Comparison of ENCODE assay signal across 25 cellular contexts in genomic region chr2:17557596-17557995, GRCh38. TPM values are rescaled to one million over a fixed set of nuclear protein-coding genes. Genes with fewer than 3 reads are reported as not detected.
DNase-seq lines count a peak whose midpoint lies in the region; ATAC-seq and TF ChIP-seq lines count a peak whose summit lies in the region.
"Had no signal": no experiment of that assay in that cellular context is flagged by ENCODE, and none has a peak within 500 bp of the region (broad histone marks: within the 10 kb centered on the region; RNA-seq: fewer than 3 reads in every experiment).

No MANE protein-coding gene starts in this region.

- H2BK120ac ChIP-seq in H9 (ENCODE audit: low read depth, low read length, poor library complexity, severe bottlenecking), result no peak overlapping the region

- no peak overlapping the region for H3K4me3 ChIP-seq in PC-3 (ENCODE audit: low read length)
- H3K4me3 ChIP-seq in hepatocyte, result no peak overlapping the region
- H3K4me3 ChIP-seq in neural progenitor cell, result peak overlapping the region; percentile 36
- no peak overlapping the region for H3K4me3 ChIP-seq in aorta (ENCODE audit: low read length in 2 of 2)
- H3K4me3 ChIP-seq: BLaER1 treated with 17β-estradiol and CSF1 and Interleukin-3, amounts not matched to agents 10 nM and 100 nM; HAP-1; MG63; spleen had no signal

- H4K8ac ChIP-seq in H9 (replicated peaks; ENCODE audit: insufficient read length, low read depth, low read length), result no peak overlapping the region

- no peak overlapping the region for H3K23ac ChIP-seq in H9 (ENCODE audit: insufficient read length, low read depth, low read length)

- H3K27me3 Mint-ChIP-seq in H9 (ENCODE audit: low read depth) (no peaks in the 10 kb centered on the region), neural progenitor cell (ENCODE audit: insufficient read depth, low read depth) (peaks cover 4% of the 10 kb centered on the region)

- no CpG with 5 or more reads among the region's 5 CpGs for WGBS in H9 (ENCODE audit: extremely low coverage, insufficient read length, low lambda C conversion rate)
- 48% methylated on average over 5 of the region's 5 CpGs for WGBS in hepatocyte (ENCODE audit: low lambda C conversion rate, missing lambda C conversion rate)
- WGBS in aorta, 2 donors, result 71 to 76% methylated on average over 5 of the region's 5 CpGs

- H3K9me3 Mint-ChIP-seq in H9 (no peaks in the 10 kb centered on the region), neural progenitor cell (peaks cover 2% of the 10 kb centered on the region)
- H3K9me3 Mint-ChIP-seq: activated T-helper 1 cell treated with anti-CD3 and anti-CD28 coated beads, Interleukin-12 subunit alpha, Interleukin-12 subunit beta, Interleukin-2, Interleukin-4 antibody, amounts not matched to agents 30 ng/mL and 10 ng/mL and 1 ng/mL, durations not matched to agents 14 hours and 24 hours and 36 hours had no signal

- 0 out of 7 replicates have a peak, but pooled peaks cover 0 to under 1% (median 0%) of the 10 kb centered on the region in 3 experiments for H3K36me3 Mint-ChIP-seq in H9 (ENCODE audit: insufficient read depth in 1 of 3, low read depth in 3 of 3)
- H3K36me3 Mint-ChIP-seq in neural progenitor cell, result no peaks in the 10 kb centered on the region
- H3K36me3 Mint-ChIP-seq: naive B cell; stimulated activated effector memory CD8-positive, alpha-beta T cell treated with anti-CD3 and anti-CD28 coated beads, Interleukin-12 subunit alpha, Interleukin-12 subunit beta, amount 100 ng/mL, for 72 hours had no signal

- H3K27me3 ChIP-seq in H9 (ENCODE audit: insufficient read depth, low read length) (no peaks in the 10 kb centered on the region), PC-3 (ENCODE audit: low read length) (peaks cover 19% of the 10 kb centered on the region; the same call in 1 of the 2 replicates), hepatocyte (no peaks in the 10 kb centered on the region), neural progenitor cell (no peaks in the 10 kb centered on the region), aorta (ENCODE audit: control insufficient read depth in 1 of 2, insufficient read depth in 2 of 2, low read length in 1 of 2) (no peaks in the 10 kb centered on the region)
- H3K27me3 ChIP-seq: BLaER1 treated with 17β-estradiol and CSF1 and Interleukin-3, amounts not matched to agents 10 nM and 100 nM; MG63; spleen had no signal

- H3F3A ChIP-seq in PC-3 (ENCODE audit: low read length, unreplicated experiment) (no peaks in the 10 kb centered on the region), neural progenitor cell (ENCODE audit: low read depth) (peaks cover 35% of the 10 kb centered on the region)

- no peaks in the 10 kb centered on the region for H4K20me1 ChIP-seq in H9 (ENCODE audit: control insufficient read depth, insufficient read depth, insufficient read length)
- no peaks in the 10 kb centered on the region for H4K20me1 ChIP-seq in PC-3 (ENCODE audit: low read length)
- H4K20me1 ChIP-seq in hepatocyte (ENCODE audit: insufficient read depth, poor library complexity, severe bottlenecking), result no peaks in the 10 kb centered on the region
- no peaks in the 10 kb centered on the region for H4K20me1 ChIP-seq in neural progenitor cell (ENCODE audit: low read depth)
- H4K20me1 ChIP-seq: BLaER1 treated with 17β-estradiol and CSF1 and Interleukin-3, amounts not matched to agents 10 nM and 100 nM had no signal

- H2BK5ac ChIP-seq in H9 (ENCODE audit: insufficient read length, low read length), result no peak overlapping the region

- H3K4me1 ChIP-seq in H9 (ENCODE audit: insufficient read depth, low read length) (peaks cover 19% of the 10 kb centered on the region), PC-3 (ENCODE audit: insufficient read depth, low read length) (no peaks in the 10 kb centered on the region), hepatocyte (ENCODE audit: insufficient read depth) (no peaks in the 10 kb centered on the region), neural progenitor cell (peaks cover 89% of the 10 kb centered on the region), aorta (ENCODE audit: control insufficient read depth in 1 of 2, insufficient read depth in 2 of 2, low read length in 2 of 2) (no peaks in the 10 kb centered on the region)
- H3K4me1 ChIP-seq: spleen had no signal

- H2AK5ac ChIP-seq in H9 (ENCODE audit: insufficient read length, low read length), result no peak overlapping the region

- H3K18ac ChIP-seq in H9 (ENCODE audit: insufficient read length, low read depth, low read length), result no peak overlapping the region

- H3K4me2 ChIP-seq in H9 (ENCODE audit: insufficient read depth, insufficient read length, low read length) (peak overlapping the region; percentile 10), PC-3 (ENCODE audit: low read length) (no peak overlapping the region), hepatocyte (no peak overlapping the region), neural progenitor cell (peak overlapping the region; percentile 80)
- H3K4me2 ChIP-seq: BLaER1 treated with 17β-estradiol and CSF1 and Interleukin-3, amounts not matched to agents 10 nM and 100 nM had no signal

- TF ChIP-seq CTCF in H9 (conservative IDR thresholded peaks at IDR 0.05) (no peak), PC-3 (conservative IDR thresholded peaks at IDR 0.05; ENCODE audit: low read depth, low read length) (no peak), hepatocyte (IDR thresholded peaks at IDR 0.05; ENCODE audit: poor library complexity) (no peak), neural progenitor cell (IDR thresholded peaks at IDR 0.05) (no peak)

- no peak overlapping the region for H2BK20ac ChIP-seq in H9 (ENCODE audit: low read depth, low read length, poor library complexity, severe bottlenecking)

- no peaks in the 10 kb centered on the region for H3K9me3 ChIP-seq in H9 (ENCODE audit: control insufficient read depth, low read depth, low read length)
- no peaks in the 10 kb centered on the region for H3K9me3 ChIP-seq in PC-3 (ENCODE audit: low read length)
- no peaks in the 10 kb centered on the region for H3K9me3 ChIP-seq in hepatocyte (ENCODE audit: low read depth)
- no peaks in the 10 kb centered on the region for H3K9me3 ChIP-seq in neural progenitor cell (ENCODE audit: low read depth)
- no peaks in the 10 kb centered on the region for H3K9me3 ChIP-seq in aorta (ENCODE audit: control insufficient read depth, low read length)
- H3K9me3 ChIP-seq: BLaER1 treated with 17β-estradiol and CSF1 and Interleukin-3, amounts not matched to agents 10 nM and 100 nM; HAP-1; MG63; spleen had no signal

- H3K9ac ChIP-seq in H9 (ENCODE audit: extremely low read depth, insufficient read length, low read length) (no peak overlapping the region), PC-3 (ENCODE audit: low read length) (no peak overlapping the region), neural progenitor cell (no peak overlapping the region)
- H3K9ac ChIP-seq: BLaER1 treated with 17β-estradiol and CSF1 and Interleukin-3, amounts not matched to agents 10 nM and 100 nM had no signal

- no peaks in the 10 kb centered on the region for H3K23me2 ChIP-seq in H9 (ENCODE audit: insufficient read length, low read depth, low read length, poor library complexity, severe bottlenecking)

- CTCF ChIA-PET in PC-3 (lab: Charles Lee), result no interaction called here

- no peak overlapping the region for H3K56ac ChIP-seq in H9 (ENCODE audit: insufficient read length, low read depth, low read length)

- no peak overlapping the region for H2BK15ac ChIP-seq in H9 (ENCODE audit: low read depth, low read length)

- intact Hi-C loops in PC-3 (cut with micrococcal nuclease), result no loop called here
- intact Hi-C loops in aorta (cut with DNase I), result no loop called here

- POLR2A ChIA-PET in PC-3 (lab: Charles Lee; ENCODE audit: unreplicated experiment), result no interaction called here

- H3K9me2 ChIP-seq in PC-3 (replicated peaks; ENCODE audit: low read length) (no peaks in the 10 kb centered on the region), hepatocyte (replicated peaks; ENCODE audit: insufficient read depth) (no peaks in the 10 kb centered on the region)

- DNase-seq in H9, result no peak
- peak; percentile 41 for DNase-seq in PC-3
- no peak for DNase-seq in hepatocyte (ENCODE audit: low spot score)
- DNase-seq in neural progenitor cell (ENCODE audit: low spot score), result peak; percentile 80
- DNase-seq in NCI-H82 treated with DMSO at 0.1 percent for 48 hours (lab: John Stamatoyannopoulos, UW; ENCODE audit: unreplicated experiment), result no peak
- no peak for DNase-seq in aorta
- no peak for DNase-seq in islet precursor cell
- DNase-seq: activated CD4-positive, alpha-beta T cell treated with anti-CD3 and anti-CD28 coated beads, Interleukin-2, amount 50 U/mL, for 1 hour; activated naive CD4-positive, alpha-beta T cell treated with anti-CD3 and anti-CD28 coated beads, Interleukin-2, amount 50 U/mL, for 16 hours; amygdala; COR-L47; mesenchymal stem cell; MG63; naive B cell; NCI-H1436; NCI-H2107; occipital lobe; spleen; stimulated activated CD4-positive, alpha-beta T cell treated with anti-CD3 and anti-CD28 coated beads, Interleukin-2, amount 100 ng/mL, for 48 hours had no signal

- no peak overlapping the region for H3K4ac ChIP-seq in H9 (ENCODE audit: low read depth, low read length)

- no peak overlapping the region for H2AFZ ChIP-seq in H9 (ENCODE audit: low read length)
- no peak overlapping the region for H2AFZ ChIP-seq in PC-3 (ENCODE audit: low read length)
- H2AFZ ChIP-seq in hepatocyte, result no peak overlapping the region
- H2AFZ ChIP-seq in neural progenitor cell (replicated peaks), result no peak overlapping the region

- H3K79me1 ChIP-seq in H9 (ENCODE audit: insufficient read depth, low read depth, low read length, poor library complexity, severe bottlenecking), result no peaks in the 10 kb centered on the region

- H3K4me1 Mint-ChIP-seq in H9, result peaks cover 64 to 71% of the 10 kb centered on the region in 2 experiments
- H3K4me1 Mint-ChIP-seq in neural progenitor cell, result peaks cover 7% of the 10 kb centered on the region
- H3K4me1 Mint-ChIP-seq: naive B cell; stimulated activated effector memory CD8-positive, alpha-beta T cell treated with anti-CD3 and anti-CD28 coated beads, Interleukin-12 subunit alpha, Interleukin-12 subunit beta, amount 100 ng/mL, for 72 hours had no signal

- no peak overlapping the region for H4K91ac ChIP-seq in H9 (ENCODE audit: insufficient read length, low read depth, low read length)

- no peak overlapping the region for H3T11ph ChIP-seq in H9 (ENCODE audit: low read length)

- peak overlapping the region; percentile 0 to 52; a peak in 4 of 5 replicates for H3K4me3 Mint-ChIP-seq in H9
- no peak overlapping the region for H3K4me3 Mint-ChIP-seq in neural progenitor cell
- H3K4me3 Mint-ChIP-seq: activated T-helper 1 cell treated with anti-CD3 and anti-CD28 coated beads, Interleukin-12 subunit alpha, Interleukin-12 subunit beta, Interleukin-2, Interleukin-4 antibody, amounts not matched to agents 30 ng/mL and 10 ng/mL and 1 ng/mL, durations not matched to agents 14 hours and 24 hours and 36 hours; naive B cell; stimulated activated effector memory CD8-positive, alpha-beta T cell treated with anti-CD3 and anti-CD28 coated beads, Interleukin-12 subunit alpha, Interleukin-12 subunit beta, amount 100 ng/mL, for 72 hours had no signal

- H3K27ac Mint-ChIP-seq in H9, result peak overlapping the region; percentile 9 to 95 (median 94)
- no peak overlapping the region for H3K27ac Mint-ChIP-seq in neural progenitor cell
- H3K27ac Mint-ChIP-seq: activated T-helper 1 cell treated with anti-CD3 and anti-CD28 coated beads, Interleukin-12 subunit alpha, Interleukin-12 subunit beta, Interleukin-2, Interleukin-4 antibody, amounts not matched to agents 30 ng/mL and 10 ng/mL and 1 ng/mL, durations not matched to agents 14 hours and 24 hours and 36 hours; naive B cell; stimulated activated effector memory CD8-positive, alpha-beta T cell treated with anti-CD3 and anti-CD28 coated beads, Interleukin-12 subunit alpha, Interleukin-12 subunit beta, amount 100 ng/mL, for 72 hours had no signal

- BruUV-seq in PC-3 (replicated peaks; lab: Mats Ljungman, UMichigan), result no TSS peak

- H3K36me3 ChIP-seq in PC-3 (ENCODE audit: low read depth, low read length) (no peaks in the 10 kb centered on the region), hepatocyte (replicated peaks; ENCODE audit: insufficient read depth, low read depth) (no peaks in the 10 kb centered on the region), neural progenitor cell (no peaks in the 10 kb centered on the region), aorta (ENCODE audit: control insufficient read depth in 1 of 2, insufficient read depth in 2 of 2, low read length in 1 of 2) (no peaks in the 10 kb centered on the region)
- H3K36me3 ChIP-seq: BLaER1 treated with 17β-estradiol and CSF1 and Interleukin-3, amounts not matched to agents 10 nM and 100 nM; HAP-1; MG63; spleen had no signal

- no peak overlapping the region for H2BK12ac ChIP-seq in H9 (ENCODE audit: insufficient read length, low read depth, low read length)

- no peak overlapping the region; the same call in 1 of the 2 replicates for H3K14ac ChIP-seq in H9 (ENCODE audit: insufficient read depth, low read length)

- ATAC-seq in PC-3, result no peak
- no peak for ATAC-seq in aorta (ENCODE audit: low FRiP score)
- ATAC-seq: SK-N-SH treated with all-trans-retinoic acid at 6 μM for 48 hours; stimulated activated effector memory CD8-positive, alpha-beta T cell treated with anti-CD3 and anti-CD28 coated beads, Interleukin-12 subunit alpha, Interleukin-12 subunit beta, amount 100 ng/mL, for 72 hours had no signal

- H4K5ac ChIP-seq in H9 (ENCODE audit: insufficient read length, low read depth, low read length), result no peak overlapping the region

- H3K79me2 ChIP-seq in H9 (ENCODE audit: insufficient read depth, low read length) (peaks cover 22% of the 10 kb centered on the region; the same call in 1 of the 2 replicates), PC-3 (ENCODE audit: low read length) (no peaks in the 10 kb centered on the region), hepatocyte (no peaks in the 10 kb centered on the region), neural progenitor cell (ENCODE audit: low read depth) (peaks cover 95% of the 10 kb centered on the region)

- H3K27ac ChIP-seq in H9 (ENCODE audit: insufficient read length, low read depth, low read length) (peak overlapping the region; percentile 41), PC-3 (ENCODE audit: low read length) (no peak overlapping the region), hepatocyte (peak overlapping the region; percentile 36), neural progenitor cell (peak overlapping the region; percentile 92), aorta (ENCODE audit: low read depth in 1 of 2, low read length in 2 of 2) (no peak overlapping the region)
- H3K27ac ChIP-seq: BLaER1 treated with 17β-estradiol and CSF1 and Interleukin-3, amounts not matched to agents 10 nM and 100 nM; spleen had no signal

RNA-seq across cellular contexts. Expression of gene VSNL1, which starts 17.1 kb away (rescaled TPM):
- total RNA-seq in H9 (2021) (9.2 and 9.9 TPM in 2 replicates), PC-3 (2014; rRNA removed) (not detected in 2 replicates), hepatocyte (9.4 and 12.1 TPM in 2 replicates), neural progenitor cell (ENCODE audit: low replicate concordance) (54.5 and 94.4 TPM in 2 replicates), aorta (not detected)
- polyA plus RNA-seq in hepatocyte (9.4 and 16.0 TPM in 2 replicates), aorta (not detected)
- total RNA-seq: activated T-helper 1 cell treated with anti-CD3 and anti-CD28 coated beads, Interleukin-12 subunit alpha, Interleukin-12 subunit beta, Interleukin-2, Interleukin-4 antibody, amounts not matched to agents 30 ng/mL and 10 ng/mL and 1 ng/mL, durations not matched to agents 14 hours and 24 hours and 36 hours; spleen had no signal

RNA-seq across cellular contexts. Expression of gene RAD51AP2, which starts 39.4 kb away (rescaled TPM):
- total RNA-seq in H9 (2021) (0.07 TPM in 1 of 2 replicates, not detected in the other), PC-3 (2014; rRNA removed) (not detected in 2 replicates), hepatocyte (0.24 and 0.40 TPM in 2 replicates), neural progenitor cell (ENCODE audit: low replicate concordance) (0.31 and 1.2 TPM in 2 replicates), aorta (not detected)
- polyA plus RNA-seq in hepatocyte (0.21 and 0.35 TPM in 2 replicates), aorta (under 1 TPM in 1 of 2 donors, not detected in 1; 0.13 TPM)
- total RNA-seq: activated T-helper 1 cell treated with anti-CD3 and anti-CD28 coated beads, Interleukin-12 subunit alpha, Interleukin-12 subunit beta, Interleukin-2, Interleukin-4 antibody, amounts not matched to agents 30 ng/mL and 10 ng/mL and 1 ng/mL, durations not matched to agents 14 hours and 24 hours and 36 hours; spleen had no signal
- polyA plus RNA-seq: AG04450, spleen had no signal

Comparison
In these comparisons a context has a peak if more than half of its experiments do, and no peak if none do; other contexts are left out.
1. DNase-seq: peak in PC-3 (single experiment) and neural progenitor cell (single experiment); none in H9 (single experiment), hepatocyte (single experiment), NCI-H82 treated with DMSO at 0.1 percent for 48 hours (single experiment), aorta (0 of 2) and islet precursor cell (single experiment).
2. H3K27ac ChIP-seq: peak in H9 (single experiment), hepatocyte (single experiment) and neural progenitor cell (single experiment); none in PC-3 (single experiment) and aorta (0 of 2).
3. H3K4me2 ChIP-seq: peak in H9 (single experiment) and neural progenitor cell (single experiment); none in PC-3 (single experiment) and hepatocyte (single experiment).